In the genomic region with DNA sequence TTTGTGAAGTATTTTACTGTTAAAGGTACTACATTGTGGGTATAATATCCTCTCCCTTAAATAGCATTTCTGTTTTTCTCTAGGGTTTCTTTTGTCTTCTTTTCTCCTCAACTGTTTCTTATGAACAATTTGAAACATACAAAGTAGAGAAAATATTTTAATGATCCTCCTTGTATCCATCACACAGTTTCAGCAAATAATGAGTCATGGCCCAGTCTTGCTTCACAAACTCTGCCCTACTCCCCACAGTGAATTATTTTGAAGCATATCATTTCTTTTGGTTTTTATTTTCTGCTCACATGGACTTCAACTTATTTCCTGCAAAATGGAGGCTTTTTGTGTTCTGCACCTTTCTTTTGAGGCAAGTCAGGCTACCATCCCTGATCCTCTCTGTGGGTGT, we compare ENCODE assay signal across 21 cellular contexts. TPM values are rescaled to one million over a fixed set of nuclear protein-coding genes. Genes with fewer than 3 reads are reported as not detected.
DNase-seq lines count a peak whose midpoint lies in the region; ATAC-seq and TF ChIP-seq lines count a peak whose summit lies in the region.
"Had no signal": no experiment of that assay in that cellular context is flagged by ENCODE, and none has a peak within 500 bp of the region (broad histone marks: within the 10 kb centered on the region; RNA-seq: fewer than 3 reads in every experiment).

No MANE protein-coding gene starts in this region.

- H3K9me3 ChIP-seq in SK-N-SH = no peaks in the 10 kb centered on the region
- no peaks in the 10 kb centered on the region for H3K9me3 ChIP-seq in uterus
- H3K9me3 ChIP-seq: esophagus muscularis mucosa, thoracic aorta had no signal

- H2AFZ ChIP-seq in SK-N-SH (ENCODE audit: low read depth) = no peak overlapping the region

- H3K36me3 Mint-ChIP-seq in activated naive CD4-positive, alpha-beta T cell treated with anti-CD3 and anti-CD28 coated beads, Interleukin-2, amount 50 U/mL, for 24 hours = peaks cover 26% of the 10 kb centered on the region

- H3K36me3 ChIP-seq in SK-N-SH (replicated peaks in 1 of 2; ENCODE audit: control insufficient read depth in 1 of 2, insufficient read depth in 2 of 2, low read length in 1 of 2) = peaks cover 41 to 43% of the 10 kb centered on the region in 2 experiments
- H3K36me3 ChIP-seq in uterus = no peaks in the 10 kb centered on the region

- H3K4me1 ChIP-seq in SK-N-SH (ENCODE audit: control insufficient read depth in 1 of 2, insufficient read depth in 2 of 2, low read depth in 1 of 2, low read length in 1 of 2) (peaks cover under 1 to 3% of the 10 kb centered on the region in 2 experiments; a peak in 3 of 4 replicates), uterus (peaks cover 0 to 2% of the 10 kb centered on the region in 2 donors)

- peaks cover 55% of the 10 kb centered on the region for H3K4me1 Mint-ChIP-seq in activated naive CD4-positive, alpha-beta T cell treated with anti-CD3 and anti-CD28 coated beads, Interleukin-2, amount 50 U/mL, for 24 hours

- H3K4me3 ChIP-seq in SK-N-SH (ENCODE audit: low read depth in 2 of 2, low read length in 1 of 2) (no peak overlapping the region), uterus (no peak overlapping the region)
- H3K4me3 ChIP-seq: esophagus muscularis mucosa, thoracic aorta had no signal

- H3K9ac ChIP-seq in SK-N-SH = no peak overlapping the region

- H3K27me3 Mint-ChIP-seq in activated naive CD4-positive, alpha-beta T cell treated with anti-CD3 and anti-CD28 coated beads, Interleukin-2, amount 50 U/mL, for 24 hours = no peaks in the 10 kb centered on the region
- H3K27me3 Mint-ChIP-seq: dendritic cell treated with granulocyte-macrophage colony-stimulating factor and Interleukin-4, amounts not matched to agents 40 ng/mL and 50 ng/mL, for 4 days; naive thymus-derived CD8-positive, alpha-beta T cell had no signal

- peaks cover 91% of the 10 kb centered on the region for H3K79me2 ChIP-seq in SK-N-SH (ENCODE audit: insufficient read depth)

- TF ChIP-seq CTCF in SK-N-SH (IDR thresholded peaks at IDR 0.05) = no peak
- TF ChIP-seq CTCF in uterus (IDR thresholded peaks at IDR 0.05) = no peak

- TF ChIP-seq RAD21 in SK-N-SH (IDR thresholded peaks at IDR 0.05; ENCODE audit: low read length) = no peak

- H3K4me2 ChIP-seq in SK-N-SH = no peak overlapping the region

- no peaks in the 10 kb centered on the region for H3K27me3 ChIP-seq in SK-N-SH (ENCODE audit: insufficient read depth)
- no peaks in the 10 kb centered on the region for H3K27me3 ChIP-seq in uterus
- H3K27me3 ChIP-seq: esophagus muscularis mucosa had no signal

- DNase-seq in activated naive CD4-positive, alpha-beta T cell treated with Interleukin-2 at 50 U/mL for 16 hours = no peak
- DNase-seq in SK-N-SH (no peak), fibroblast of peridontal ligament (ENCODE audit: extremely low read depth) (peak; percentile 76), uterus (no peak), Right ventricle myocardium inferior (ENCODE audit: missing footprints) (no peak), DMS114 treated with DMSO at 0.1 percent for 48 hours (lab: John Stamatoyannopoulos, UW; ENCODE audit: unreplicated experiment) (no peak)
- DNase-seq: activated T-cell treated with anti-CD3 and anti-CD28 coated beads, Interleukin-2, amount 50 U/mL, for 4 hours; AML-193; amniotic stem cell; Calu3; MM.1S; naive thymus-derived CD8-positive, alpha-beta T cell; NCI-H774; retina had no signal

- H3K27ac Mint-ChIP-seq in activated naive CD4-positive, alpha-beta T cell treated with anti-CD3 and anti-CD28 coated beads, Interleukin-2, amount 50 U/mL, for 24 hours = peak overlapping the region; percentile 41
- H3K27ac Mint-ChIP-seq: dendritic cell treated with granulocyte-macrophage colony-stimulating factor and Interleukin-4, amounts not matched to agents 40 ng/mL and 50 ng/mL, for 4 days; T-helper 2 cell treated with Interferon-gamma antibody and Interleukin-4, amounts not matched to agents 5 μg/mL and 100 μg/mL, for 36 hours had no signal

- CTCF ChIA-PET in SK-N-SH (lab: Yijun Ruan, JAX) = no interaction called here

- H4K20me1 ChIP-seq in SK-N-SH (ENCODE audit: insufficient read depth) = peaks cover 6% of the 10 kb centered on the region

- POLR2A ChIA-PET in SK-N-SH (lab: Yijun Ruan, JAX) = no interaction called here

- no peaks in the 10 kb centered on the region for H3K9me3 Mint-ChIP-seq in activated naive CD4-positive, alpha-beta T cell treated with anti-CD3 and anti-CD28 coated beads, Interleukin-2, amount 50 U/mL, for 24 hours
- H3K9me3 Mint-ChIP-seq: activated T-cell treated with anti-CD3 and anti-CD28 coated beads, Interleukin-2, amount 50 U/mL, for 4 hours; dendritic cell treated with granulocyte-macrophage colony-stimulating factor and Interleukin-4, amounts not matched to agents 40 ng/mL and 50 ng/mL, for 4 days; naive thymus-derived CD8-positive, alpha-beta T cell; T-helper 2 cell treated with Interferon-gamma antibody and Interleukin-4, amounts not matched to agents 5 μg/mL and 100 μg/mL, for 36 hours had no signal

- intact Hi-C loops in uterus (cut with DNase I; ENCODE audit: low total_unique reads) = no loop called here
- intact Hi-C loops in Right ventricle myocardium inferior (cut with DNase I) = no loop called here

- TF ChIP-seq EP300 in SK-N-SH (IDR thresholded peaks at IDR 0.05; ENCODE audit: borderline replicate concordance in 1 of 2, low read depth in 1 of 2, low read length in 1 of 2) = no peak

- ATAC-seq in GM21576 (IDR thresholded peaks at IDR 0.05; ENCODE audit: unreplicated experiment) (no peak), Right ventricle myocardium inferior (no peak)
- ATAC-seq: activated T-cell treated with anti-CD3 and anti-CD28 coated beads, Interleukin-2, amount 50 U/mL, for 4 hours; naive thymus-derived CD8-positive, alpha-beta T cell had no signal

- H3K4me3 Mint-ChIP-seq in activated naive CD4-positive, alpha-beta T cell treated with anti-CD3 and anti-CD28 coated beads, Interleukin-2, amount 50 U/mL, for 24 hours = no peak overlapping the region
- H3K4me3 Mint-ChIP-seq: activated T-cell treated with anti-CD3 and anti-CD28 coated beads, Interleukin-2, amount 50 U/mL, for 4 hours; dendritic cell treated with granulocyte-macrophage colony-stimulating factor and Interleukin-4, amounts not matched to agents 40 ng/mL and 50 ng/mL, for 4 days; T-helper 2 cell treated with Interferon-gamma antibody and Interleukin-4, amounts not matched to agents 5 μg/mL and 100 μg/mL, for 36 hours had no signal

- peak overlapping the region in 1 of 2 experiments; percentile 45; a peak in 2 of 4 replicates for H3K27ac ChIP-seq in SK-N-SH (ENCODE audit: low read depth in 2 of 2, low read length in 1 of 2)
- H3K27ac ChIP-seq in uterus = peak overlapping the region; percentile 8 to 11
- H3K27ac ChIP-seq: esophagus muscularis mucosa, thoracic aorta had no signal

- TF ChIP-seq POLR2A in uterus (IDR thresholded peaks at IDR 0.05) = no peak

- peaks cover 14% of the 10 kb centered on the region for H3F3A ChIP-seq in SK-N-SH (replicated peaks; ENCODE audit: insufficient read depth)

- H3K9me2 ChIP-seq in SK-N-SH = no peaks in the 10 kb centered on the region

TF ChIP-seq in SK-N-SH, 30 proteins besides CTCF, POLR2A, EP300 and RAD21:
- TF ChIP-seq JUND (IDR thresholded peaks at IDR 0.05) = peak; percentile 21; the same call in 1 of the 2 replicates
- TF ChIP-seq, protein P1, sequence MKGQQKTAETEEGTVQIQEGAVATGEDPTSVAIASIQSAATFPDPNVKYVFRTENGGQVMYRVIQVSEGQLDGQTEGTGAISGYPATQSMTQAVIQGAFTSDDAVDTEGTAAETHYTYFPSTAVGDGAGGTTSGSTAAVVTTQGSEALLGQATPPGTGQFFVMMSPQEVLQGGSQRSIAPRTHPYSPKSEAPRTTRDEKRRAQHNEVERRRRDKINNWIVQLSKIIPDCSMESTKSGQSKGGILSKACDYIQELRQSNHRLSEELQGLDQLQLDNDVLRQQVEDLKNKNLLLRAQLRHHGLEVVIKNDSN (IDR thresholded peaks at IDR 0.05; ENCODE audit: borderline replicate concordance, low read depth) = no peak
- TF ChIP-seq FOSL2 (IDR thresholded peaks at IDR 0.05; ENCODE audit: borderline replicate concordance, low read depth) = peak; percentile 29; the same call in 1 of the 2 replicates
- TF ChIP-seq RFX5 (IDR thresholded peaks at IDR 0.05; ENCODE audit: low read length) = no peak
- TF ChIP-seq ELF1 (IDR thresholded peaks at IDR 0.05) = no peak
- TF ChIP-seq NFIC (IDR thresholded peaks at IDR 0.05; ENCODE audit: borderline replicate concordance) = no peak

RNA-seq across cellular contexts. Expression of a gene that starts 6.1 kb away (rescaled TPM):
- polyA plus RNA-seq in SK-N-SH (2012; rRNA removed) = not detected in 2 replicates
- not detected in 2 replicates for polyA plus RNA-seq in SK-N-SH (2012; cell fraction: cytosol; rRNA removed)
- polyA plus RNA-seq in SK-N-SH (2012; cell fraction: nucleus; rRNA removed) = not detected in 2 replicates
- not detected for total RNA-seq in uterus
- not detected for total RNA-seq in Right ventricle myocardium inferior
- total RNA-seq: activated T-cell treated with anti-CD3 and anti-CD28 coated beads, Interleukin-2, amount 50 U/mL, for 4 hours; Calu3; esophagus muscularis mucosa; lower leg skin; thoracic aorta had no signal
- polyA plus RNA-seq: naive thymus-derived CD8-positive, alpha-beta T cell had no signal

RNA-seq across cellular contexts. Expression of a gene that starts 54.7 kb away (rescaled TPM):
- 6.2 and 8.5 TPM in 2 replicates for polyA plus RNA-seq in SK-N-SH (2012; rRNA removed)
- 2.7 and 3.2 TPM in 2 replicates for polyA plus RNA-seq in SK-N-SH (2012; cell fraction: cytosol; rRNA removed)
- polyA plus RNA-seq in SK-N-SH (2012; cell fraction: nucleus; rRNA removed) = 33.9 and 34.8 TPM in 2 replicates
- total RNA-seq in uterus (10 to 100 TPM in 2 of 4 donors, 1 to 10 TPM in 2; 3.3 to 42.5 (median 17.9) TPM), Right ventricle myocardium inferior (9.3 TPM)

RNA-seq across cellular contexts. Expression of a gene that starts 54.7 kb away (rescaled TPM):
- polyA plus RNA-seq in SK-N-SH (2012; rRNA removed) = 35.6 and 35.9 TPM in 2 replicates
- 61.9 and 94.1 TPM in 2 replicates for polyA plus RNA-seq in SK-N-SH (2012; cell fraction: cytosol; rRNA removed)
- 7.9 and 12.4 TPM in 2 replicates for polyA plus RNA-seq in SK-N-SH (2012; cell fraction: nucleus; rRNA removed)
- total RNA-seq in uterus (10 to 100 TPM; 25.4 to 86.2 (median 52.0) TPM), Right ventricle myocardium inferior (79.1 TPM)
